Comparison of ENCODE assay signal across 8 cellular contexts in the genomic region with DNA sequence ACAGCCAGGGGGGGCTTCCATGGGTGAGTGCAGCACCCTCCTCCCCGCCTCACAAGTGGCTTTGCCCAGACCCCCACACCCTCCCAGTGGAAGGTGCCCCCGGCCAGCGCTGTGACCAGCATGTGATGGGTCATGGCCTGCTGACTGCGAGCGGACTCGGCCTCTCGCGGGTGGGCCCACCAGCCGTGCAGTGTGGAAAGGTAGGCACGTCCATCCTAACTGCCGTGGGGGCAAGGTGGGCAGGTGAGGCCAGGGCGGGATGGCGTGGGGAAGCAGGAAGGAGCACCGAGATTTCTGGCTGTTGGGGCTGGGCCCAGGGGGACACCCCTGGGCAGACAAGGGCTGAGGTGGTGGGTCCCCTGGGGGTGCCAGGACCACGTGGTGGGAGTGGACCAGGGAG. TPM values are rescaled to one million over a fixed set of nuclear protein-coding genes. Genes with fewer than 3 reads are reported as not detected.
"Had no signal": no experiment of that assay in that cellular context is flagged by ENCODE, and none has a peak within 500 bp of the region (broad histone marks: within the 10 kb centered on the region; RNA-seq: fewer than 3 reads in every experiment).

No MANE protein-coding gene starts in this region.

- ATAC-seq: K562 had no signal

- H3K4me3 Mint-ChIP-seq: H9, HFFc6 had no signal

- H3K9me3 Mint-ChIP-seq: H9 had no signal

- H2AFZ ChIP-seq: GM23248 had no signal

- DNase-seq: GM23248, GOT3, H9, HCEC 1CT, HFFc6, IMR-90, KG1 had no signal

- H3K27ac Mint-ChIP-seq: HFFc6 had no signal

- H3K4me3 ChIP-seq: GM23248, K562 had no signal

- H3K27ac ChIP-seq: GM23248 had no signal

- H3K9ac ChIP-seq: GM23248 had no signal

RNA-seq across cellular contexts. Expression of a gene that starts 12.1 kb away (rescaled TPM):
- polyA plus RNA-seq: GM23248, IMR-90 had no signal

RNA-seq across cellular contexts. Expression of a gene that starts 14.8 kb away (rescaled TPM):
- polyA plus RNA-seq: GM23248, IMR-90, K562 had no signal

RNA-seq across cellular contexts. Expression of a gene that starts 24.1 kb away (rescaled TPM):
- polyA plus RNA-seq: GM23248, IMR-90, K562 had no signal

RNA-seq across cellular contexts. Expression of a gene that starts 47.9 kb away (rescaled TPM):
- polyA plus RNA-seq: GM23248, IMR-90, K562 had no signal
